In genomic region chr5:54655761-54656160, GRCh38 we compare ENCODE assay signal across 13 cellular contexts.
"Had no signal": no experiment of that assay in that cellular context is flagged by ENCODE, and none has a peak within 500 bp of the region (broad histone marks: within the 10 kb centered on the region; RNA-seq: fewer than 3 reads in every experiment).

No MANE protein-coding gene starts in this region.

- H3K4me3 ChIP-seq: lower lobe of right lung, pancreas had no signal

- H3K27me3 ChIP-seq: pancreas had no signal

- H3K36me3 ChIP-seq: lower lobe of right lung, pancreas had no signal

- H3K9me3 ChIP-seq: lower lobe of right lung, pancreas had no signal

- ATAC-seq: esophagus mucosa; stimulated activated effector memory CD8-positive, alpha-beta T cell treated with anti-CD3 and anti-CD28 coated beads, Interleukin-12 subunit alpha, Interleukin-12 subunit beta, amount 100 ng/mL, for 72 hours; T-helper 17 cell; WTC11 had no signal

- H3K27ac ChIP-seq: lower lobe of right lung, pancreas had no signal

- DNase-seq: activated CD4-positive, alpha-beta T cell treated with anti-CD3 and anti-CD28 coated beads for 48 hours; activated CD8-positive, alpha-beta memory T cell treated with anti-CD3 and anti-CD28 coated beads, Interleukin-2, amount 50 U/mL, for 48 hours; activated naive CD8-positive, alpha-beta T cell treated with anti-CD3 and anti-CD28 coated beads, Interleukin-2, amount 10 ng/mL, durations not matched to agents 7 days and 5 days; immature natural killer cell; lower lobe of right lung; midbrain; stimulated activated CD4-positive, alpha-beta T cell treated with anti-CD3 and anti-CD28 coated beads, Interleukin-12 subunit alpha, Interleukin-12 subunit beta, amount 100 ng/mL, for 4 hours; stimulated activated CD4-positive, alpha-beta T cell treated with anti-CD3 and anti-CD28 coated beads, Interleukin-2, amount 100 ng/mL, for 24 hours; T-helper 17 cell had no signal
